8 cellular contexts compared by ENCODE assay signal in genomic region chr10:26755443-26755903, GRCh38. TPM values are rescaled to one million over a fixed set of nuclear protein-coding genes. Genes with fewer than 3 reads are reported as not detected.
DNase-seq lines count a peak whose midpoint lies in the region; ATAC-seq and TF ChIP-seq lines count a peak whose summit lies in the region.

No MANE protein-coding gene starts in this region.

- no peaks in the 10 kb centered on the region for H3K9me3 Mint-ChIP-seq in endothelial cell (ENCODE audit: unreplicated experiment)

- peaks cover 2% of the 10 kb centered on the region for H3K27me3 Mint-ChIP-seq in endothelial cell (ENCODE audit: unreplicated experiment)

- no peak overlapping the region for H3K4me3 Mint-ChIP-seq in endothelial cell (ENCODE audit: unreplicated experiment)

- DNase-seq in NAMALWA (ENCODE audit: low spot score), result peak; percentile 60
- no peak for DNase-seq in endothelial cell (ENCODE audit: low spot score)
- DNase-seq in middle frontal gyrus (ENCODE audit: extremely low spot score, low spot score), result no peak
- DNase-seq in activated CD4-positive, alpha-beta T cell treated with anti-CD3 and anti-CD28 coated beads for 48 hours, result no peak
- no peak for DNase-seq in central memory CD4-positive, alpha-beta T cell
- DNase-seq in activated CD4-positive, alpha-beta T cell treated with anti-CD3 and anti-CD28 coated beads, Interleukin-2, amount 50 U/mL, for 4 hours, result no peak

- peaks cover 7% of the 10 kb centered on the region for H3K36me3 Mint-ChIP-seq in endothelial cell (ENCODE audit: low read depth, unreplicated experiment)

- ATAC-seq in GM18519 (IDR thresholded peaks at IDR 0.05; ENCODE audit: low FRiP score, unreplicated experiment), result peak; percentile 91
- ATAC-seq in HG02588 (IDR thresholded peaks at IDR 0.05; ENCODE audit: unreplicated experiment), result peak; percentile 96

- no peak for TF ChIP-seq CTCF in endothelial cell (IDR thresholded peaks at IDR 0.05; ENCODE audit: unreplicated experiment)

- H3K4me1 Mint-ChIP-seq in endothelial cell (ENCODE audit: unreplicated experiment), result peaks cover 5% of the 10 kb centered on the region

- peak overlapping the region; percentile 43 for H3K27ac Mint-ChIP-seq in endothelial cell (ENCODE audit: unreplicated experiment)

RNA-seq across cellular contexts. Expression of gene PDSS1, which starts 58.0 kb away (rescaled TPM):
- 8.0 TPM for total RNA-seq in endothelial cell (ENCODE audit: unreplicated experiment)
